9 cellular contexts compared by ENCODE assay signal in the genomic region with DNA sequence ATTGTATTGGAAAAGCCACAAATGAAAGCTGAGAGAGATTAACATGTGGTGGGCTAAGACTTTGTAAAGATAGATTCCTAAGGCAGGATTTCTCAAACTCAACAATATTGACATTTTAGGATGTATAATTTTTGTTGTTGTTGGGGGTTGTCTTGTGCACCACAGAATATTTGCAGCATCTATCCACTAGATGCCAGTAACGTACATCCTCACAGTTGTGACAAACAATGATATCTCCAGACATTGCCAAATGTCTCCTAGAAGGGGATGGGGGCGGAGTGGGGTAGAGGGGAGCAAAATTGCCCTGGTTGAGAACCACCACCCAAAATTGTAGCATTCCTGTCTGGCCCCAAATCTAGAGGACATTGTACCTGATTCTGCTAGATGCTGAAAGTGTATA. TPM values are rescaled to one million over a fixed set of nuclear protein-coding genes. Genes with fewer than 3 reads are reported as not detected.
DNase-seq lines count a peak whose midpoint lies in the region; ATAC-seq, FAIRE-seq and TF ChIP-seq lines count a peak whose summit lies in the region.
"Had no signal": no experiment of that assay in that cellular context is flagged by ENCODE, and none has a peak within 500 bp of the region (broad histone marks: within the 10 kb centered on the region; RNA-seq: fewer than 3 reads in every experiment).

No MANE protein-coding gene starts in this region.

- no TSS peak for BruUV-seq in MCF 10A (replicated peaks; lab: Mats Ljungman, UMichigan)

- H3K36me3 Mint-ChIP-seq in MCF 10A (ENCODE audit: insufficient read depth, unreplicated experiment) = no peaks in the 10 kb centered on the region
- H3K36me3 Mint-ChIP-seq in activated CD8-positive, alpha-beta T cell treated with anti-CD3 and anti-CD28 coated beads for 36 hours (ENCODE audit: low read depth) = no peaks in the 10 kb centered on the region

- WGBS in A549 (ENCODE audit: missing lambda C conversion rate) = 0% methylated on average over 2 of the region's 2 CpGs
- 18% methylated on average over 2 of the region's 2 CpGs for WGBS in liver

- H3K27me3 Mint-ChIP-seq in MCF 10A (ENCODE audit: insufficient read depth, unreplicated experiment) = no peaks in the 10 kb centered on the region
- peaks cover 9% of the 10 kb centered on the region for H3K27me3 Mint-ChIP-seq in activated CD8-positive, alpha-beta T cell treated with anti-CD3 and anti-CD28 coated beads for 36 hours

- DNase-seq in A549 (ENCODE audit: low read depth in 1 of 2, low spot score in 1 of 2) = peak; percentile 21 to 43
- DNase-seq in GM12892 (ENCODE audit: insufficient read length) = no peak
- DNase-seq in NCI-H1092 (lab: John Stamatoyannopoulos, UW) = peak; percentile 10
- DNase-seq in MCF 10A (ENCODE audit: unreplicated experiment) = peak; percentile 51
- DNase-seq in activated CD8-positive, alpha-beta T cell treated with anti-CD3 and anti-CD28 coated beads for 36 hours = no peak
- DNase-seq in 8988T = no peak

- H3K9me3 Mint-ChIP-seq in MCF 10A (ENCODE audit: unreplicated experiment) = no peaks in the 10 kb centered on the region
- no peaks in the 10 kb centered on the region for H3K9me3 Mint-ChIP-seq in activated CD8-positive, alpha-beta T cell treated with anti-CD3 and anti-CD28 coated beads for 36 hours

- TF ChIP-seq EP300 in A549 (IDR thresholded peaks at IDR 0.05) = no peak

- TF ChIP-seq RAD21 in A549 (conservative IDR thresholded peaks at IDR 0.05 in 1 of 2, IDR thresholded peaks at IDR 0.05 in 1 of 2) (peak; percentile 79 to 81), liver (IDR thresholded peaks at IDR 0.05) (peak; percentile 93 to 94)

- H3K27ac ChIP-seq in A549 = peak overlapping the region in 1 of 2 experiments; percentile 58; a peak in 2 of 6 replicates
- no peak overlapping the region for H3K27ac ChIP-seq in liver (ENCODE audit: low read depth in 1 of 2, low read length in 2 of 2)
- H3K27ac ChIP-seq: epithelial cell of prostate had no signal

- no peak overlapping the region for H3K4me3 Mint-ChIP-seq in MCF 10A (ENCODE audit: unreplicated experiment)
- no peak overlapping the region for H3K4me3 Mint-ChIP-seq in activated CD8-positive, alpha-beta T cell treated with anti-CD3 and anti-CD28 coated beads for 36 hours

- H3K4me2 ChIP-seq in A549 = no peak overlapping the region

- H3K4me1 Mint-ChIP-seq in MCF 10A (ENCODE audit: insufficient read depth, unreplicated experiment) = no peaks in the 10 kb centered on the region
- H3K4me1 Mint-ChIP-seq in activated CD8-positive, alpha-beta T cell treated with anti-CD3 and anti-CD28 coated beads for 36 hours (ENCODE audit: low read depth) = no peaks in the 10 kb centered on the region

- no peaks in the 10 kb centered on the region for H3K36me3 ChIP-seq in liver (ENCODE audit: control insufficient read depth in 4 of 4, insufficient read depth in 3 of 4, low read depth in 1 of 4, low read length in 3 of 4)

- intact Hi-C loops in MCF 10A (cut with micrococcal nuclease) = loop anchor here (1.0 to 10.0 kb wide), 5 partner anchors 90 to 1023 kb away; partner anchors contain the start of gene SH3RF1
- intact Hi-C loops in activated CD8-positive, alpha-beta T cell treated with anti-CD3 and anti-CD28 coated beads for 36 hours (cut with micrococcal nuclease) = no loop called here

- CTCF ChIA-PET in A549 (lab: Yijun Ruan, JAX) = interaction anchor here (0.6 to 2.1 kb wide), 27 partner anchors 9 to 542 kb away, joined by 3 to 12 read pairs (median 4); partner anchors contain the start of gene CBR4
- CTCF ChIA-PET in MCF 10A (lab: Yijun Ruan, JAX) = interaction anchor here (0.5 to 3.6 kb wide), 32 partner anchors 8 to 831 kb away, joined by 3 to 32 read pairs (median 5); no protein-coding TSS in a partner anchor
- CTCF ChIA-PET in activated CD8-positive, alpha-beta T cell treated with anti-CD3 and anti-CD28 coated beads for 36 hours (lab: Charles Lee) = interaction anchor here (1.0 to 1.1 kb wide), 2 partner anchors 23 to 457 kb away, joined by 3 to 5 read pairs; no protein-coding TSS in a partner anchor

- H3K27me3 ChIP-seq in liver (ENCODE audit: control insufficient read depth in 4 of 4, insufficient read depth in 4 of 4, low read length in 3 of 4) = no peaks in the 10 kb centered on the region

- FAIRE-seq in A549 (lab: Jason Lieb, UNC) (no peak), GM12892 (lab: Jason Lieb, UNC) (peak; percentile 89)

- peak; percentile 64 for TF ChIP-seq CTCF in A549 (IDR thresholded peaks at IDR 0.05)
- TF ChIP-seq CTCF in MCF 10A (IDR thresholded peaks at IDR 0.05; ENCODE audit: unreplicated experiment) = peak; percentile 68
- peak; percentile 73 for TF ChIP-seq CTCF in liver (IDR thresholded peaks at IDR 0.05; ENCODE audit: low read depth, low read length, missing input control)
- no peak for TF ChIP-seq CTCF in activated CD8-positive, alpha-beta T cell treated with anti-CD3 and anti-CD28 coated beads for 36 hours (IDR thresholded peaks at IDR 0.05)

- no peak overlapping the region for H3K9ac ChIP-seq in liver (ENCODE audit: low read depth in 1 of 2, low read length in 2 of 2)

- H3K27ac Mint-ChIP-seq in MCF 10A (ENCODE audit: low read depth, unreplicated experiment) = no peak overlapping the region
- H3K27ac Mint-ChIP-seq in activated CD8-positive, alpha-beta T cell treated with anti-CD3 and anti-CD28 coated beads for 36 hours = no peak overlapping the region

- TF ChIP-seq POLR2A in A549 (IDR thresholded peaks at IDR 0.05; ENCODE audit: low read length) (no peak), GM12892 (IDR thresholded peaks at IDR 0.05; ENCODE audit: low read depth, low read length) (no peak)

- H3K4me3 ChIP-seq in A549 (no peak overlapping the region), liver (ENCODE audit: low read depth in 1 of 3, low read length in 3 of 3) (no peak overlapping the region)

- POLR2A ChIA-PET in A549 (lab: Yijun Ruan, JAX) (interaction anchor here (0.8 kb wide), 1 partner anchor 15 kb away, joined by 3 read pairs; the partner anchor contains the start of gene CBR4), MCF 10A (lab: Yijun Ruan, JAX) (interaction anchor here (1.2 to 2.0 kb wide), 2 partner anchors 15 to 245 kb away, joined by 3 to 7 read pairs; partner anchors contain the start of gene CBR4)
- POLR2A ChIA-PET in activated CD8-positive, alpha-beta T cell treated with anti-CD3 and anti-CD28 coated beads for 36 hours (lab: Charles Lee) = no interaction called here

- H3K9me3 ChIP-seq in A549 = no peaks in the 10 kb centered on the region
- no peaks in the 10 kb centered on the region for H3K9me3 ChIP-seq in liver (ENCODE audit: control insufficient read depth in 4 of 4, low read length in 3 of 4)

- no peaks in the 10 kb centered on the region; the same call in 2 of the 3 replicates for H3K4me1 ChIP-seq in A549
- peaks cover 0 to 2% (median 0%) of the 10 kb centered on the region in 4 donors for H3K4me1 ChIP-seq in liver (ENCODE audit: control insufficient read depth in 4 of 4, insufficient read depth in 4 of 4, low read length in 3 of 4)

- ATAC-seq in A549 (peak; percentile 90), HG02610 (IDR thresholded peaks at IDR 0.05; ENCODE audit: unreplicated experiment) (peak; percentile 76)
- ATAC-seq in activated CD8-positive, alpha-beta T cell treated with anti-CD3 and anti-CD28 coated beads for 36 hours = no peak

TF ChIP-seq in A549, 52 proteins besides CTCF, POLR2A, EP300 and RAD21:
- TF ChIP-seq SMC3 (IDR thresholded peaks at IDR 0.05) (peak; percentile 78), HOXB13 (CRISPR knock-in tag; IDR thresholded peaks at IDR 0.05; ENCODE audit: low read depth) (no peak), JUNB (IDR thresholded peaks at IDR 0.05) (no peak)
TF ChIP-seq in A549: peak in this region for 1.

TF ChIP-seq in liver, 16 proteins besides CTCF, POLR2A, EP300 and RAD21 (continues in another document):
- TF ChIP-seq, protein P1, sequence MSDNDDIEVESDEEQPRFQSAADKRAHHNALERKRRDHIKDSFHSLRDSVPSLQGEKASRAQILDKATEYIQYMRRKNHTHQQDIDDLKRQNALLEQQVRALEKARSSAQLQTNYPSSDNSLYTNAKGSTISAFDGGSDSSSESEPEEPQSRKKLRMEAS (IDR thresholded peaks at IDR 0.05) = no peak
- TF ChIP-seq HNF4G (IDR thresholded peaks at IDR 0.05) = no peak
- TF ChIP-seq ATF3 (IDR thresholded peaks at IDR 0.05) = no peak
- TF ChIP-seq ZBTB33 (IDR thresholded peaks at IDR 0.05) = no peak
- no peak for TF ChIP-seq YY1 (IDR thresholded peaks at IDR 0.05)
- no peak for TF ChIP-seq GABPA (IDR thresholded peaks at IDR 0.05 in 1 of 2, conservative IDR thresholded peaks at IDR 0.05 in 1 of 2)
- no peak for TF ChIP-seq EGR1 (IDR thresholded peaks at IDR 0.05; ENCODE audit: low read depth in 2 of 2)
- TF ChIP-seq JUND (IDR thresholded peaks at IDR 0.05) = no peak
- no peak for TF ChIP-seq NR2F2 (IDR thresholded peaks at IDR 0.05)
- no peak for TF ChIP-seq HNF4A (conservative IDR thresholded peaks at IDR 0.05)
- no peak for TF ChIP-seq RXRA (IDR thresholded peaks at IDR 0.05)

RNA-seq across cellular contexts. Expression of gene CBR4, which starts 14.7 kb away (rescaled TPM):
- 8.5 and 8.9 TPM in 2 replicates for polyA plus RNA-seq in A549 (2011; rRNA removed)
- polyA plus RNA-seq in A549 (2012; cell fraction: cytosol; rRNA removed) = 0.87 and 0.97 TPM in 2 replicates
- 1.0 and 3.1 TPM in 2 replicates for polyA plus RNA-seq in A549 (2012; cell fraction: nucleus; rRNA removed)
- 7.8 to 10.1 TPM (median 9.3 TPM) in 3 replicates for polyA plus RNA-seq in A549 (2017; fragmentation: RNase III; extraction: RNeasy Plus Mini Kit Qiagen cat#74134 plus additional on column Dnase treatment)
- 4.5 and 5.0 TPM in 2 replicates for polyA minus RNA-seq in A549 (2011; rRNA and poly(A)+ RNA removed)
- polyA plus RNA-seq in GM12892 (2012; ENCODE audit: missing spikeins) = 24.5 TPM
- 19.2 and 24.0 TPM in 2 replicates for total RNA-seq in MCF 10A (2022)
- 10 to 100 TPM; 16.7 to 32.8 TPM for total RNA-seq in liver
- polyA plus RNA-seq in liver = 10 to 100 TPM in 1 of 2 donors, 1 to 10 TPM in 1; 9.4 to 28.6 TPM
- 10 to 100 TPM; 25.8 to 26.8 TPM for total RNA-seq in activated CD8-positive, alpha-beta T cell treated with anti-CD3 and anti-CD28 coated beads for 36 hours

Comparison
In these comparisons a context has a peak if more than half of its experiments do, and no peak if none do; other contexts are left out.
1. DNase-seq: peak in A549 (2 of 2), NCI-H1092 (single experiment) and MCF 10A (single experiment); none in GM12892 (single experiment), activated CD8-positive, alpha-beta T cell treated with anti-CD3 and anti-CD28 coated beads for 36 hours (single experiment) and 8988T (single experiment).